ENCODE assay signal across 8 cellular contexts in genomic region chr3:49007771-49008528, GRCh38. TPM values are rescaled to one million over a fixed set of nuclear protein-coding genes. Genes with fewer than 3 reads are reported as not detected.
DNase-seq lines count a peak whose midpoint lies in the region; ATAC-seq and TF ChIP-seq lines count a peak whose summit lies in the region.

No MANE protein-coding gene starts in this region.

- peak overlapping the region; percentile 91 for H3K4me3 Mint-ChIP-seq in activated CD8-positive, alpha-beta T cell treated with anti-CD3 and anti-CD28 coated beads for 36 hours

- H3K27me3 ChIP-seq in A673 (replicated peaks; ENCODE audit: insufficient read depth, low read depth, low read length, poor library complexity) = no peaks in the 10 kb centered on the region
- H3K27me3 ChIP-seq in lower lobe of right lung (ENCODE audit: low read depth) = no peaks in the 10 kb centered on the region

- POLR2A ChIA-PET in A673 (lab: Charles Lee; ENCODE audit: low non-redundant PET) = interaction anchor here (1.1 kb wide), 1 partner anchor 20 kb away, joined by 13 read pairs; no protein-coding TSS in a partner anchor
- POLR2A ChIA-PET in activated CD8-positive, alpha-beta T cell treated with anti-CD3 and anti-CD28 coated beads for 36 hours (lab: Charles Lee) = interaction anchor here (0.7 to 7.1 kb wide), 14 partner anchors 11 to 332 kb away, joined by 3 to 200 read pairs (median 6); partner anchors contain the start of genes ARIH2, DALRD3, IMPDH2 and NDUFAF3

- DNase-seq in A673 (ENCODE audit: low spot score) = peak; percentile 87
- DNase-seq in NCI-H748 (lab: John Stamatoyannopoulos, UW; ENCODE audit: unreplicated experiment) = peak; percentile 79
- DNase-seq in activated CD8-positive, alpha-beta T cell treated with anti-CD3 and anti-CD28 coated beads for 36 hours = peak; percentile 89
- DNase-seq in ecto neural progenitor cell (ENCODE audit: low spot score) = peak; percentile 96
- peak; percentile 92 for DNase-seq in lower lobe of right lung
- peak; percentile 72 to 89 (median 80) for DNase-seq in stimulated activated CD4-positive, alpha-beta T cell treated with anti-CD3 and anti-CD28 coated beads, TNF-alpha, amount 100 ng/mL, for 48 hours (ENCODE audit: low read depth in 3 of 3)

- TF ChIP-seq CTCF in A673 (conservative IDR thresholded peaks at IDR 0.05; ENCODE audit: low read depth, low read length) (no peak), lower lobe of right lung (IDR thresholded peaks at IDR 0.05) (no peak)
- no peak for TF ChIP-seq CTCF in activated CD8-positive, alpha-beta T cell treated with anti-CD3 and anti-CD28 coated beads for 36 hours (IDR thresholded peaks at IDR 0.05)

- BruUV-seq in A673 (replicated peaks; lab: Mats Ljungman, UMichigan) = no TSS peak

- no peaks in the 10 kb centered on the region for H3K36me3 ChIP-seq in A673 (ENCODE audit: insufficient read depth, low read length, poor library complexity, severe bottlenecking)
- peaks cover 20% of the 10 kb centered on the region for H3K36me3 ChIP-seq in lower lobe of right lung

- peaks cover 17% of the 10 kb centered on the region for H3K4me1 Mint-ChIP-seq in activated CD8-positive, alpha-beta T cell treated with anti-CD3 and anti-CD28 coated beads for 36 hours (ENCODE audit: low read depth)

- ATAC-seq in GM18520 (IDR thresholded peaks at IDR 0.05; ENCODE audit: unreplicated experiment) (peak; percentile 9), HG03095 (IDR thresholded peaks at IDR 0.05; ENCODE audit: unreplicated experiment) (peak; percentile 39), lower lobe of right lung (peak; percentile 87 to 91)
- ATAC-seq in activated CD8-positive, alpha-beta T cell treated with anti-CD3 and anti-CD28 coated beads for 36 hours = peak; percentile 75

- peaks cover 18% of the 10 kb centered on the region for H3K36me3 Mint-ChIP-seq in activated CD8-positive, alpha-beta T cell treated with anti-CD3 and anti-CD28 coated beads for 36 hours (ENCODE audit: low read depth)

- H3K27ac ChIP-seq in A673 (ENCODE audit: low read depth, low read length, poor library complexity, severe bottlenecking) (peak overlapping the region; percentile 97), lower lobe of right lung (peak overlapping the region; percentile 94)

- H3K4me3 ChIP-seq in A673 (ENCODE audit: low read depth, low read length, poor library complexity, severe bottlenecking) = peak overlapping the region; percentile 74
- H3K4me3 ChIP-seq in lower lobe of right lung = peak overlapping the region; percentile 96

- peak overlapping the region; percentile 98 for H3K27ac Mint-ChIP-seq in activated CD8-positive, alpha-beta T cell treated with anti-CD3 and anti-CD28 coated beads for 36 hours

- H3K9me3 Mint-ChIP-seq in activated CD8-positive, alpha-beta T cell treated with anti-CD3 and anti-CD28 coated beads for 36 hours = no peaks in the 10 kb centered on the region

- intact Hi-C loops in A673 (cut with micrococcal nuclease; ENCODE audit: unreplicated experiment) = no loop called here
- intact Hi-C loops in activated CD8-positive, alpha-beta T cell treated with anti-CD3 and anti-CD28 coated beads for 36 hours (cut with micrococcal nuclease) = no loop called here
- intact Hi-C loops in lower lobe of right lung (cut with DNase I) = no loop called here

- CTCF ChIA-PET in A673 (lab: Charles Lee) = interaction anchor here (0.6 to 1.9 kb wide), 5 partner anchors 13 to 607 kb away, joined by 3 to 14 read pairs (median 4); partner anchors contain the start of genes NDUFAF3 and P4HTM
- CTCF ChIA-PET in activated CD8-positive, alpha-beta T cell treated with anti-CD3 and anti-CD28 coated beads for 36 hours (lab: Charles Lee) = interaction anchor here (0.8 to 4.2 kb wide), 11 partner anchors 9 to 441 kb away, joined by 3 to 45 read pairs (median 5); partner anchors contain the start of genes DALRD3, NDUFAF3, P4HTM and QRICH1

- H3K27me3 Mint-ChIP-seq in activated CD8-positive, alpha-beta T cell treated with anti-CD3 and anti-CD28 coated beads for 36 hours = no peaks in the 10 kb centered on the region

- H3K9me3 ChIP-seq in A673 (ENCODE audit: low read depth, low read length, poor library complexity, severe bottlenecking) (no peaks in the 10 kb centered on the region), lower lobe of right lung (no peaks in the 10 kb centered on the region)

- H3K4me1 ChIP-seq in A673 (ENCODE audit: insufficient read depth, low read length, poor library complexity, severe bottlenecking) = no peaks in the 10 kb centered on the region
- peaks cover 19% of the 10 kb centered on the region for H3K4me1 ChIP-seq in lower lobe of right lung

RNA-seq across cellular contexts. Expression of gene WDR6, which starts 0.8 kb away (rescaled TPM):
- 88.5 and 93.7 TPM in 2 replicates for total RNA-seq in A673 (2021)
- total RNA-seq in activated CD8-positive, alpha-beta T cell treated with anti-CD3 and anti-CD28 coated beads for 36 hours = 100 to 1,000 TPM; 111 to 125 TPM
- total RNA-seq in lower lobe of right lung = 157 TPM

RNA-seq across cellular contexts. Expression of gene DALRD3, which starts 10.4 kb away (rescaled TPM):
- total RNA-seq in A673 (2021) (13.2 and 15.8 TPM in 2 replicates), lower lobe of right lung (28.1 TPM)
- total RNA-seq in activated CD8-positive, alpha-beta T cell treated with anti-CD3 and anti-CD28 coated beads for 36 hours = 10 to 100 TPM; 20.2 to 22.8 TPM

RNA-seq across cellular contexts. Expression of gene NDUFAF3, which starts 14.0 kb away (rescaled TPM):
- total RNA-seq in A673 (2021) = 36.6 and 39.1 TPM in 2 replicates
- 10 to 100 TPM; 90.7 to 95.5 TPM for total RNA-seq in activated CD8-positive, alpha-beta T cell treated with anti-CD3 and anti-CD28 coated beads for 36 hours
- 85.6 TPM for total RNA-seq in lower lobe of right lung

RNA-seq across cellular contexts. Expression of gene P4HTM, which starts 17.9 kb away (rescaled TPM):
- total RNA-seq in A673 (2021) (13.3 and 14.9 TPM in 2 replicates), lower lobe of right lung (44.0 TPM)
- 10 to 100 TPM; 24.8 to 25.0 TPM for total RNA-seq in activated CD8-positive, alpha-beta T cell treated with anti-CD3 and anti-CD28 coated beads for 36 hours

RNA-seq across cellular contexts. Expression of gene IMPDH2, which starts 21.2 kb away (rescaled TPM):
- total RNA-seq in A673 (2021) = 190 and 196 TPM in 2 replicates
- total RNA-seq in activated CD8-positive, alpha-beta T cell treated with anti-CD3 and anti-CD28 coated beads for 36 hours = 100 to 1,000 TPM; 535 to 557 TPM
- total RNA-seq in lower lobe of right lung = 112 TPM

Comparison
In these comparisons a context has a peak if more than half of its experiments do, and no peak if none do; other contexts are left out.
1. Peak in every context shown above with its lines: DNase-seq, ATAC-seq, H3K4me3 ChIP-seq and H3K27ac ChIP-seq.
2. ATAC-seq: peak in every context shown above with its lines; median percentile 89 in lower lobe of right lung; 75 in activated CD8-positive, alpha-beta T cell treated with anti-CD3 and anti-CD28 coated beads for 36 hours; 39 in HG03095; 9 in GM18520.